In genomic region chr2:122132292-122132691, GRCh38 we compare ENCODE assay signal across 20 cellular contexts.
DNase-seq lines count a peak whose midpoint lies in the region; ATAC-seq and TF ChIP-seq lines count a peak whose summit lies in the region.
"Had no signal": no experiment of that assay in that cellular context is flagged by ENCODE, and none has a peak within 500 bp of the region (broad histone marks: within the 10 kb centered on the region; RNA-seq: fewer than 3 reads in every experiment).

No MANE protein-coding gene starts in this region.

- H3K4me3 ChIP-seq in breast epithelium (no peak overlapping the region), GM23248 (no peak overlapping the region), choroid plexus epithelial cell (ENCODE audit: low read depth, low read length) (no peak overlapping the region)
- H3K4me3 ChIP-seq: Peyer's patch, SJSA1 had no signal

- H3K79me2 ChIP-seq in GM23248 (ENCODE audit: insufficient read depth): no peaks in the 10 kb centered on the region

- CTCF ChIA-PET in MCF 10A (lab: Yijun Ruan, JAX): no interaction called here

- H3K36me3 Mint-ChIP-seq in MCF 10A (ENCODE audit: insufficient read depth, unreplicated experiment): no peaks in the 10 kb centered on the region

- peaks cover 21% of the 10 kb centered on the region for H3K9me3 Mint-ChIP-seq in MCF 10A (ENCODE audit: unreplicated experiment)

- H3K4me1 Mint-ChIP-seq in MCF 10A (ENCODE audit: insufficient read depth, unreplicated experiment): no peaks in the 10 kb centered on the region

- H3K27ac ChIP-seq in breast epithelium: no peak overlapping the region
- H3K27ac ChIP-seq in GM23248: no peak overlapping the region
- H3K27ac ChIP-seq: 22Rv1, HL-60, KMS-11, Peyer's patch, SJSA1 had no signal

- H3K4me2 ChIP-seq in GM23248 (ENCODE audit: unreplicated experiment): no peak overlapping the region
- H3K4me2 ChIP-seq: KMS-11 had no signal

- TF ChIP-seq POLR2A in breast epithelium (IDR thresholded peaks at IDR 0.05): no peak

- H2AFZ ChIP-seq in GM23248: no peak overlapping the region

- no peak for ATAC-seq in GM19328 (IDR thresholded peaks at IDR 0.05; ENCODE audit: unreplicated experiment)
- ATAC-seq: HCT116 had no signal

- H3K27me3 ChIP-seq in breast epithelium (no peaks in the 10 kb centered on the region), GM23248 (replicated peaks; ENCODE audit: insufficient read depth) (no peaks in the 10 kb centered on the region)
- H3K27me3 ChIP-seq: BE2C, Peyer's patch, SJSA1 had no signal

- WGBS in GM23248 (ENCODE audit: low coverage in 1 of 2, low lambda C conversion rate in 2 of 2, missing lambda C conversion rate in 2 of 2), 2 experiments: 6 to 14% methylated on average over 2 of the region's 2 CpGs

- H3K4me1 ChIP-seq in breast epithelium (no peaks in the 10 kb centered on the region), GM23248 (ENCODE audit: insufficient read depth) (no peaks in the 10 kb centered on the region)
- H3K4me1 ChIP-seq: BE2C, Peyer's patch, SJSA1 had no signal

- intact Hi-C loops in MCF 10A (cut with micrococcal nuclease) (no loop called here), breast epithelium (cut with DNase I; ENCODE audit: low total_unique reads) (no loop called here)

- no peaks in the 10 kb centered on the region for H3K27me3 Mint-ChIP-seq in MCF 10A (ENCODE audit: insufficient read depth, unreplicated experiment)

- H4K20me1 ChIP-seq in GM23248 (ENCODE audit: insufficient read depth): no peaks in the 10 kb centered on the region

- no peaks in the 10 kb centered on the region for H3K36me3 ChIP-seq in breast epithelium
- no peaks in the 10 kb centered on the region for H3K36me3 ChIP-seq in GM23248 (ENCODE audit: low read depth)
- H3K36me3 ChIP-seq: BE2C, Peyer's patch, SJSA1 had no signal

- no peak overlapping the region for H3K4me3 Mint-ChIP-seq in MCF 10A (ENCODE audit: unreplicated experiment)

- peak; percentile 56 for DNase-seq in MCF 10A (ENCODE audit: unreplicated experiment)
- DNase-seq in breast epithelium (ENCODE audit: low spot score in 2 of 2): no peak
- peak; percentile 53 for DNase-seq in GM23248
- DNase-seq in choroid plexus epithelial cell (ENCODE audit: low read depth): peak; percentile 0
- DNase-seq in stromal cell of bone marrow (ENCODE audit: low read depth): peak; percentile 25
- DNase-seq in KBM-7: no peak
- DNase-seq in COLO668 (lab: John Stamatoyannopoulos, UW; ENCODE audit: unreplicated experiment): no peak
- DNase-seq: BE2C, MV-4-11, NCI-H1105 treated with DMSO at 0.1 percent for 48 hours, NCI-H2081, NCI-H2171, NCI-H526, Peyer's patch had no signal

- TF ChIP-seq CTCF in MCF 10A (IDR thresholded peaks at IDR 0.05; ENCODE audit: unreplicated experiment) (no peak), breast epithelium (IDR thresholded peaks at IDR 0.05) (no peak), choroid plexus epithelial cell (conservative IDR thresholded peaks at IDR 0.05; ENCODE audit: low read depth, low read length) (no peak)

- no peaks in the 10 kb centered on the region for H3K9me2 ChIP-seq in GM23248 (ENCODE audit: insufficient read depth)

- no peak overlapping the region for H3K9ac ChIP-seq in GM23248
- H3K9ac ChIP-seq: KMS-11 had no signal

- BruUV-seq in MCF 10A (replicated peaks; lab: Mats Ljungman, UMichigan): no TSS peak

- POLR2A ChIA-PET in MCF 10A (lab: Yijun Ruan, JAX): no interaction called here

- no peak overlapping the region for H3K27ac Mint-ChIP-seq in MCF 10A (ENCODE audit: low read depth, unreplicated experiment)

- in situ Hi-C loops in GM23248 (cut with MboI) (no loop called here), KBM-7 (cut with MboI; ENCODE audit: low pct_unique_long_range_greater_than_20kb, low sequenced_read_pairs) (no loop called here)

- no peaks in the 10 kb centered on the region for H3F3A ChIP-seq in GM23248 (ENCODE audit: insufficient read depth)

- H3K9me3 ChIP-seq in breast epithelium (peaks cover 20 to 25% of the 10 kb centered on the region in 2 donors), GM23248 (ENCODE audit: low read depth) (peaks cover 5% of the 10 kb centered on the region)
- H3K9me3 ChIP-seq: BE2C, Peyer's patch, SJSA1 had no signal

Comparison
In these comparisons a context has a peak if more than half of its experiments do, and no peak if none do; other contexts are left out.
1. DNase-seq: peak in MCF 10A (single experiment), GM23248 (single experiment), choroid plexus epithelial cell (single experiment) and stromal cell of bone marrow (single experiment); none in breast epithelium (0 of 2), KBM-7 (single experiment) and COLO668 (single experiment).